20 cellular contexts compared by ENCODE assay signal in genomic region chr1:244138399-244138798, GRCh38.
DNase-seq lines count a peak whose midpoint lies in the region; ATAC-seq and TF ChIP-seq lines count a peak whose summit lies in the region.
"Had no signal": no experiment of that assay in that cellular context is flagged by ENCODE, and none has a peak within 500 bp of the region (broad histone marks: within the 10 kb centered on the region; RNA-seq: fewer than 3 reads in every experiment).

No MANE protein-coding gene starts in this region.

- intact Hi-C loops in right cardiac atrium (cut with DNase I) = no loop called here
- intact Hi-C loops in psoas muscle (cut with DNase I) = loop anchor here in 1 of 2 donors (5.0 kb wide), 1 partner anchor 46 kb away; no protein-coding TSS in a partner anchor
- intact Hi-C loops in posterior vena cava (cut with DNase I) = no loop called here

- H3K9me3 Mint-ChIP-seq in activated T-helper 17 cell treated with anti-CD3 and anti-CD28 coated beads, Interleukin-2, amount 50 U/mL, for 72 hours = no peaks in the 10 kb centered on the region
- H3K9me3 Mint-ChIP-seq: CD4-positive, alpha-beta T cell; H9; HFFc6 had no signal

- H4K20me1 ChIP-seq in GM23248 (ENCODE audit: insufficient read depth) = no peaks in the 10 kb centered on the region
- H4K20me1 ChIP-seq: BLaER1 had no signal

- no peak overlapping the region for H3K9ac ChIP-seq in GM23248
- H3K9ac ChIP-seq: BLaER1 had no signal

- no peak overlapping the region for H3K4me2 ChIP-seq in GM23248 (ENCODE audit: unreplicated experiment)

- H3K79me2 ChIP-seq in GM23248 (ENCODE audit: insufficient read depth) = no peaks in the 10 kb centered on the region

- DNase-seq in dermis blood vessel endothelial cell = peak; percentile 92
- DNase-seq in right cardiac atrium = peak in 2 of 3 donors; percentile 18 to 61
- no peak for DNase-seq in psoas muscle
- DNase-seq in NCI-H1930 (lab: John Stamatoyannopoulos, UW) = no peak
- DNase-seq in posterior vena cava (ENCODE audit: low spot score) = no peak
- no peak for DNase-seq in GM23248
- DNase-seq: CD4-positive, alpha-beta T cell; COR-L47; DMS79; H9; HFFc6; NCI-H1436; NCI-H187 treated with DMSO at 0.1 percent for 48 hours; NCI-H774; Peyer's patch had no signal

- H3K27me3 ChIP-seq in right cardiac atrium (ENCODE audit: control insufficient read depth, insufficient read depth) = no peaks in the 10 kb centered on the region
- H3K27me3 ChIP-seq in psoas muscle (ENCODE audit: insufficient read depth in 3 of 3, low read length in 2 of 3) = no peaks in the 10 kb centered on the region
- no peaks in the 10 kb centered on the region; the same call in 1 of the 2 replicates for H3K27me3 ChIP-seq in GM23248 (replicated peaks; ENCODE audit: insufficient read depth)
- H3K27me3 ChIP-seq: BLaER1, Peyer's patch had no signal

- no peaks in the 10 kb centered on the region for H3K4me1 ChIP-seq in right cardiac atrium (ENCODE audit: control insufficient read depth, insufficient read depth, low read length)
- no peaks in the 10 kb centered on the region for H3K4me1 ChIP-seq in psoas muscle
- no peaks in the 10 kb centered on the region for H3K4me1 ChIP-seq in GM23248 (ENCODE audit: insufficient read depth)
- H3K4me1 ChIP-seq: Peyer's patch had no signal

- peak overlapping the region; percentile 62 for H3K27ac ChIP-seq in right cardiac atrium (ENCODE audit: low read length)
- H3K27ac ChIP-seq in psoas muscle = peak overlapping the region; percentile 46
- no peak overlapping the region for H3K27ac ChIP-seq in GM23248
- H3K27ac ChIP-seq: BLaER1, Peyer's patch had no signal

- WGBS in right cardiac atrium = 67% methylated on average over 7 of the region's 7 CpGs
- 63 to 79% (median 77%) methylated on average over 7 of the region's 7 CpGs for WGBS in psoas muscle, 3 donors
- WGBS in GM23248 (ENCODE audit: low coverage in 1 of 2, low lambda C conversion rate in 2 of 2, missing lambda C conversion rate in 2 of 2), 2 experiments = 75 to 79% methylated on average over 7 of the region's 7 CpGs

- no peaks in the 10 kb centered on the region for H3K9me2 ChIP-seq in GM23248 (ENCODE audit: insufficient read depth)

- no peak overlapping the region for H3K27ac Mint-ChIP-seq in activated T-helper 17 cell treated with anti-CD3 and anti-CD28 coated beads, Interleukin-2, amount 50 U/mL, for 72 hours
- H3K27ac Mint-ChIP-seq: CD4-positive, alpha-beta T cell; H9; HFFc6 had no signal

- no peak overlapping the region for H2AFZ ChIP-seq in GM23248

- H3K36me3 Mint-ChIP-seq in activated T-helper 17 cell treated with anti-CD3 and anti-CD28 coated beads, Interleukin-2, amount 50 U/mL, for 72 hours (ENCODE audit: low read depth) = no peaks in the 10 kb centered on the region

- in situ Hi-C loops in GM23248 (cut with MboI) = no loop called here

- H3K4me3 ChIP-seq in right cardiac atrium (ENCODE audit: low read length) (no peak overlapping the region), psoas muscle (no peak overlapping the region), GM23248 (no peak overlapping the region)
- H3K4me3 ChIP-seq: BLaER1, K562, Peyer's patch had no signal

- H3K27me3 Mint-ChIP-seq in activated T-helper 17 cell treated with anti-CD3 and anti-CD28 coated beads, Interleukin-2, amount 50 U/mL, for 72 hours = peaks cover 15% of the 10 kb centered on the region

- H3K9me3 ChIP-seq in right cardiac atrium (ENCODE audit: control insufficient read depth, low read length) (no peaks in the 10 kb centered on the region), psoas muscle (no peaks in the 10 kb centered on the region), GM23248 (ENCODE audit: low read depth) (no peaks in the 10 kb centered on the region)
- H3K9me3 ChIP-seq: BLaER1, MG63, Peyer's patch had no signal

- peak overlapping the region; percentile 66 for H3K4me3 Mint-ChIP-seq in activated T-helper 17 cell treated with anti-CD3 and anti-CD28 coated beads, Interleukin-2, amount 50 U/mL, for 72 hours
- H3K4me3 Mint-ChIP-seq: H9, HFFc6 had no signal

- peaks cover 11% of the 10 kb centered on the region for H3K4me1 Mint-ChIP-seq in activated T-helper 17 cell treated with anti-CD3 and anti-CD28 coated beads, Interleukin-2, amount 50 U/mL, for 72 hours
- H3K4me1 Mint-ChIP-seq: H9 had no signal

- no peaks in the 10 kb centered on the region for H3F3A ChIP-seq in GM23248 (ENCODE audit: insufficient read depth)

- H3K36me3 ChIP-seq in psoas muscle (ENCODE audit: insufficient read depth in 1 of 2, low read depth in 1 of 2) = no peaks in the 10 kb centered on the region
- H3K36me3 ChIP-seq in GM23248 (ENCODE audit: low read depth) = no peaks in the 10 kb centered on the region
- H3K36me3 ChIP-seq: BLaER1, MG63, Peyer's patch had no signal

- no peak for ATAC-seq in activated T-helper 17 cell treated with anti-CD3 and anti-CD28 coated beads, Interleukin-2, amount 50 U/mL, for 72 hours (replicated peaks)
- ATAC-seq in right cardiac atrium (peak; percentile 52 to 87), psoas muscle (peak in 1 of 4 donors; percentile 41), GM21576 (IDR thresholded peaks at IDR 0.05; ENCODE audit: unreplicated experiment) (no peak)

- no peak for TF ChIP-seq CTCF in psoas muscle (IDR thresholded peaks at IDR 0.05)

Comparison
In these comparisons a context has a peak if more than half of its experiments do, and no peak if none do; other contexts are left out.
1. ATAC-seq: peak in right cardiac atrium (2 of 2); none in activated T-helper 17 cell treated with anti-CD3 and anti-CD28 coated beads, Interleukin-2, amount 50 U/mL, for 72 hours (single experiment) and GM21576 (single experiment).
2. DNase-seq: peak in dermis blood vessel endothelial cell (single experiment) and right cardiac atrium (2 of 3); none in psoas muscle (0 of 2), NCI-H1930 (0 of 2), posterior vena cava (single experiment) and GM23248 (single experiment).